23 cellular contexts compared by ENCODE assay signal in genomic region chr18:26565514-26565913, GRCh38.
"Had no signal": no experiment of that assay in that cellular context is flagged by ENCODE, and none has a peak within 500 bp of the region (broad histone marks: within the 10 kb centered on the region; RNA-seq: fewer than 3 reads in every experiment).

No MANE protein-coding gene starts in this region.

- H3K4me3 ChIP-seq: dorsolateral prefrontal cortex, lung, prostate gland, skin epidermis, spleen, thoracic aorta, tibial nerve, upper lobe of left lung had no signal

- H3K27me3 ChIP-seq: dorsolateral prefrontal cortex, tibial nerve, upper lobe of left lung had no signal

- H3K9me3 ChIP-seq: prostate gland, thoracic aorta, tibial nerve had no signal

- DNase-seq: cerebellar nuclear complex; dorsolateral prefrontal cortex; effector CD4-positive, alpha-beta T cell; foreskin melanocyte; glutamatergic neuron; hypothalamus; immature natural killer cell; islet precursor cell; kidney glomerular epithelial cell; natural killer cell; right cardiac atrium; spleen; stimulated activated CD4-positive, alpha-beta T cell treated with anti-CD3 and anti-CD28 coated beads, Interleukin-4, amount 100 ng/mL, for 4 hours; stimulated activated naive CD8-positive, alpha-beta T cell treated with anti-CD3 and anti-CD28 coated beads, Interleukin-15, Interleukin-2, amounts not matched to agents 100 U/mL and 50 U/mL, for 24 hours; upper lobe of left lung had no signal

- ATAC-seq: esophagus mucosa; natural killer cell; stimulated activated memory B cell treated with anti-CD40 and anti-IgM and Interleukin-4, amounts not matched to agents 10 μg/mL and 1 μg/mL and 100 μg/mL, for 72 hours; stimulated activated naive CD8-positive, alpha-beta T cell treated with anti-CD3 and anti-CD28 coated beads, Interleukin-15, Interleukin-2, amounts not matched to agents 100 U/mL and 50 U/mL, for 24 hours had no signal

- H3K36me3 ChIP-seq: prostate gland, spleen, thoracic aorta, tibial nerve, upper lobe of left lung had no signal

- H3K4me1 ChIP-seq: prostate gland, spleen, upper lobe of left lung had no signal

- H3K27ac ChIP-seq: epithelial cell of prostate, prostate gland, skin epidermis, spleen, thoracic aorta, upper lobe of left lung had no signal
